15 cellular contexts compared by ENCODE assay signal in genomic region chr12:59077153-59077930, GRCh38.
DNase-seq lines count a peak whose midpoint lies in the region; FAIRE-seq and TF ChIP-seq lines count a peak whose summit lies in the region.
"Had no signal": no experiment of that assay in that cellular context is flagged by ENCODE, and none has a peak within 500 bp of the region (broad histone marks: within the 10 kb centered on the region; RNA-seq: fewer than 3 reads in every experiment).

No MANE protein-coding gene starts in this region.

- peaks cover 17% of the 10 kb centered on the region for H3K4me1 Mint-ChIP-seq in neural crest cell

- CTCF ChIA-PET in RWPE1 (lab: Yijun Ruan, JAX): interaction anchor here (0.6 to 1.1 kb wide), 4 partner anchors 12 to 731 kb away, joined by 3 to 6 read pairs (median 4); no protein-coding TSS in a partner anchor

- no peak overlapping the region for H3K4me3 ChIP-seq in AG10803 (ENCODE audit: low read length)
- H3K4me3 ChIP-seq in kidney (ENCODE audit: low read length in 2 of 2): no peak overlapping the region
- H3K4me3 ChIP-seq: adrenal gland, lung had no signal

- H3K9me3 ChIP-seq in kidney (ENCODE audit: control insufficient read depth in 1 of 2, low read length in 2 of 2): no peaks in the 10 kb centered on the region
- H3K9me3 ChIP-seq: adrenal gland had no signal

- H3K36me3 ChIP-seq in kidney (ENCODE audit: control insufficient read depth in 1 of 2, insufficient read depth in 2 of 2, low read length in 2 of 2): no peaks in the 10 kb centered on the region
- H3K36me3 ChIP-seq: adrenal gland had no signal

- DNase-seq in AG10803 (ENCODE audit: low read depth) (peak; percentile 67), RWPE1 (ENCODE audit: low spot score) (peak; percentile 44), epithelial cell of prostate (ENCODE audit: low read depth, low spot score) (peak; percentile 84), neural crest cell (ENCODE audit: low read depth, low spot score) (no peak), kidney (no peak), hippocampal formation (lab: John Stamatoyannopoulos, UW) (no peak), KG1 (lab: John Stamatoyannopoulos, UW) (no peak), NCI-H2227 treated with DMSO at 0.1 percent for 48 hours (lab: John Stamatoyannopoulos, UW) (no peak)
- DNase-seq: activated T-cell treated with anti-CD3 and anti-CD28 coated beads, Interleukin-2, amount 50 U/mL, for 1 hour; adrenal gland; DMS79 treated with DMSO at 0.1 percent for 48 hours had no signal

- FAIRE-seq in kidney (lab: Jason Lieb, UNC): no peak
- FAIRE-seq: endometrium, urothelium cell line had no signal

- intact Hi-C loops in kidney (cut with DNase I): no loop called here

- H3K27ac Mint-ChIP-seq in neural crest cell (ENCODE audit: unreplicated experiment): peak overlapping the region; percentile 13

- H3K4me1 ChIP-seq in kidney (ENCODE audit: control insufficient read depth in 1 of 2, insufficient read depth in 1 of 2, low read depth in 1 of 2, low read length in 2 of 2): no peaks in the 10 kb centered on the region
- H3K4me1 ChIP-seq: adrenal gland, parathyroid adenoma had no signal

- no peak overlapping the region for H3K4me3 Mint-ChIP-seq in neural crest cell

- H3K27me3 Mint-ChIP-seq in neural crest cell (ENCODE audit: low read depth): no peaks in the 10 kb centered on the region

- TF ChIP-seq CTCF in AG10803 (conservative IDR thresholded peaks at IDR 0.05; ENCODE audit: low read length): no peak
- no peak for TF ChIP-seq CTCF in RWPE1 (conservative IDR thresholded peaks at IDR 0.05; ENCODE audit: low read depth)
- no peak for TF ChIP-seq CTCF in neural crest cell (conservative IDR thresholded peaks at IDR 0.05)
- TF ChIP-seq CTCF in kidney (IDR thresholded peaks at IDR 0.05; ENCODE audit: borderline replicate concordance, extremely low read depth, insufficient read depth): no peak

- POLR2A ChIA-PET in RWPE1 (lab: Yijun Ruan, JAX; ENCODE audit: low non-redundant PET): interaction anchor here (0.6 kb wide), 1 partner anchor 1281 kb away, joined by 3 read pairs; no protein-coding TSS in a partner anchor

- H3K9ac ChIP-seq in kidney (ENCODE audit: low read length in 2 of 2): no peak overlapping the region
- H3K9ac ChIP-seq: parathyroid adenoma had no signal

- no peaks in the 10 kb centered on the region for H3K36me3 Mint-ChIP-seq in neural crest cell (ENCODE audit: low read depth)

- H3K9me3 Mint-ChIP-seq in neural crest cell: no peaks in the 10 kb centered on the region

- peak overlapping the region; percentile 8; the same call in 1 of the 2 replicates for H3K27ac ChIP-seq in RWPE1
- peak overlapping the region; percentile 92 for H3K27ac ChIP-seq in epithelial cell of prostate
- no peak overlapping the region for H3K27ac ChIP-seq in kidney (ENCODE audit: low read depth in 2 of 2, low read length in 2 of 2)
- H3K27ac ChIP-seq: adrenal gland, parathyroid adenoma had no signal

Comparison
In these comparisons a context has a peak if more than half of its experiments do, and no peak if none do; other contexts are left out.
1. DNase-seq: peak in AG10803 (single experiment), RWPE1 (single experiment) and epithelial cell of prostate (single experiment); none in neural crest cell (single experiment), kidney (single experiment), hippocampal formation (0 of 2), KG1 (single experiment) and NCI-H2227 treated with DMSO at 0.1 percent for 48 hours (single experiment).
2. H3K27ac ChIP-seq: peak in RWPE1 (single experiment) and epithelial cell of prostate (single experiment); none in kidney (0 of 2).